In the genomic region with DNA sequence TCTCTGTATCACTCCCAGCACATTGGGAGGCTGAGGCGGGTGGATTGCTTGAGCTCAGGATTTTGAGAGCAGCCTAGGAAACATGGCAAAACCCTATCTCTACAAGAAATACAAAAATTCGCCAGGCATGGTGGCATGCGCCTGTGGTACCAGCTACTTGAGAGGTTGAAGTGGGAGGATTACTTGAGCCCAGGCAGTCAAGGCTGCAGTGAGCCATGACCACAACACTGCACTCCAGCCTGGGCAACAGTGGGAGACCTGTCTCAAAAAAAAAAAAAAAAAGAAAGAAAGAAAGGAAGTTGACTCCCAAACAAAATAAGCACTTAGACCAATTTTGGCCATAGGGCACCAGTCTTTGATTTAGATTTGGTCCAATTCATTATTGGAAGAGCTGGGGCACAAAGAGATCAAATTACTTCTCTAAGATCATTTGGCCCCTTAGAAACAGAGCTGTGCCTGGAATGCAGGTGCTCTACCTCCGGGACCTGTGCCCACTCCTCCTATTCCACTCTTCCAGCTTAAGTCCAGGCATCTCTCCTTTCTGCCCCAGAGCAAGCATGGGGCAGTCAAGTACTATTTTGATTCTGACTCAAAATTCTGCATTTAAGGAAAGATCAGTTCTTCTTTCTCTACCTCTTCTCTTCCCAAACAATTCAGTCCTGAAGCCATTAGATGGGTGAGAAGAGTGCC, we compare ENCODE assay signal across 12 cellular contexts.
"Had no signal": no experiment of that assay in that cellular context is flagged by ENCODE, and none has a peak within 500 bp of the region (broad histone marks: within the 10 kb centered on the region; RNA-seq: fewer than 3 reads in every experiment).

No MANE protein-coding gene starts in this region.

- DNase-seq: activated CD4-positive, alpha-beta T cell treated with anti-CD3 and anti-CD28 coated beads, Interleukin-2, amount 50 U/mL, for 1 hour; activated CD8-positive, alpha-beta memory T cell treated with anti-CD3 and anti-CD28 coated beads for 24 hours; activated naive CD4-positive, alpha-beta T cell treated with anti-CD3 and anti-CD28 coated beads, Interleukin-2, amount 10 ng/mL, durations not matched to agents 7 days and 5 days; colonic mucosa; left cardiac atrium; naive B cell; stimulated activated CD4-positive, alpha-beta T cell treated with anti-CD3 and anti-CD28 coated beads, Interleukin-2, amount 100 ng/mL, for 48 hours had no signal

- H3K4me1 ChIP-seq: colonic mucosa had no signal

- H3K36me3 Mint-ChIP-seq: activated naive CD4-positive, alpha-beta T cell treated with anti-CD3 and anti-CD28 coated beads, Interleukin-2, amount 10 ng/mL, durations not matched to agents 7 days and 5 days; naive B cell; stimulated activated memory B cell treated with anti-CD40 and anti-IgM and Interleukin-4, amounts not matched to agents 10 μg/mL and 1 μg/mL and 100 μg/mL, for 72 hours had no signal

- H3K27me3 Mint-ChIP-seq: stimulated activated memory B cell treated with anti-CD40 and anti-IgM and Interleukin-4, amounts not matched to agents 10 μg/mL and 1 μg/mL and 100 μg/mL, for 72 hours had no signal

- H3K27me3 ChIP-seq: cardiac muscle cell, colonic mucosa, esophagus muscularis mucosa, neutrophil, vagina had no signal

- ATAC-seq: left cardiac atrium; stimulated activated memory B cell treated with anti-CD40 and anti-IgM and Interleukin-4, amounts not matched to agents 10 μg/mL and 1 μg/mL and 100 μg/mL, for 72 hours had no signal

- H3K27ac ChIP-seq: cardiac muscle cell, colonic mucosa, neutrophil, vagina had no signal

- H3K4me3 ChIP-seq: cardiac muscle cell, colonic mucosa, esophagus muscularis mucosa, vagina had no signal

- H3K9me3 Mint-ChIP-seq: activated naive CD4-positive, alpha-beta T cell treated with anti-CD3 and anti-CD28 coated beads, Interleukin-2, amount 10 ng/mL, durations not matched to agents 7 days and 5 days; naive B cell; stimulated activated memory B cell treated with anti-CD40 and anti-IgM and Interleukin-4, amounts not matched to agents 10 μg/mL and 1 μg/mL and 100 μg/mL, for 72 hours had no signal

- H3K4me1 Mint-ChIP-seq: activated naive CD4-positive, alpha-beta T cell treated with anti-CD3 and anti-CD28 coated beads, Interleukin-2, amount 10 ng/mL, durations not matched to agents 7 days and 5 days; naive B cell; stimulated activated memory B cell treated with anti-CD40 and anti-IgM and Interleukin-4, amounts not matched to agents 10 μg/mL and 1 μg/mL and 100 μg/mL, for 72 hours had no signal

- H3K27ac Mint-ChIP-seq: activated naive CD4-positive, alpha-beta T cell treated with anti-CD3 and anti-CD28 coated beads, Interleukin-2, amount 10 ng/mL, durations not matched to agents 7 days and 5 days; stimulated activated memory B cell treated with anti-CD40 and anti-IgM and Interleukin-4, amounts not matched to agents 10 μg/mL and 1 μg/mL and 100 μg/mL, for 72 hours had no signal

- H3K4me3 Mint-ChIP-seq: activated naive CD4-positive, alpha-beta T cell treated with anti-CD3 and anti-CD28 coated beads, Interleukin-2, amount 10 ng/mL, durations not matched to agents 7 days and 5 days; naive B cell; stimulated activated memory B cell treated with anti-CD40 and anti-IgM and Interleukin-4, amounts not matched to agents 10 μg/mL and 1 μg/mL and 100 μg/mL, for 72 hours had no signal

- H3K36me3 ChIP-seq: cardiac muscle cell, colonic mucosa, esophagus muscularis mucosa, neutrophil, vagina had no signal

- H3K9me3 ChIP-seq: colonic mucosa, esophagus muscularis mucosa, neutrophil, vagina had no signal
